1 cellular context compared by ENCODE assay signal in genomic region chr11:63671322-63672155, GRCh38.
A peak's percentile ranks its signal among the peaks of the same experiment; 100 is the strongest.
TF ChIP-seq lines count a peak whose summit lies in the region.

Gene ATL3, minus strand, starts transcription at chr11:63671376. Its CDS starts 41 bp downstream, at chr11:63671335.

TF ChIP-seq in GM12878, 131 proteins besides CTCF, POLR2A, EP300 and RAD21 (continued from another document and continues in another):
- TF ChIP-seq ZBTB40 (IDR thresholded peaks at IDR 0.05; ENCODE audit: borderline replicate concordance) (no peak), GATAD2B (conservative IDR thresholded peaks at IDR 0.05; ENCODE audit: low read depth) (peak; percentile 30; the same call in 1 of the 2 replicates), ZNF24 (IDR thresholded peaks at IDR 0.05) (no peak), MAX (IDR thresholded peaks at IDR 0.05; ENCODE audit: low read depth, low read length) (peak; percentile 99), ZNF622 (IDR thresholded peaks at IDR 0.05) (no peak), HDAC2 (IDR thresholded peaks at IDR 0.05) (no peak), MEF2B (IDR thresholded peaks at IDR 0.05; ENCODE audit: partially characterized antibody, poor library complexity, severe bottlenecking) (peak; percentile 81), MTA2 (IDR thresholded peaks at IDR 0.05; ENCODE audit: low read depth) (no peak), STAT1 (conservative IDR thresholded peaks at IDR 0.05) (peak; percentile 85; the same call in 1 of the 2 replicates), YY1 (IDR thresholded peaks at IDR 0.05; ENCODE audit: low read depth, low read length) (no peak; the same call in none of the 2 replicates), USF1 (IDR thresholded peaks at IDR 0.05; ENCODE audit: borderline replicate concordance, extremely low read length, insufficient read depth, low read depth, low read length) (no peak), RFX5 (IDR thresholded peaks at IDR 0.05; ENCODE audit: low read depth, low read length) (no peak), USF2 (IDR thresholded peaks at IDR 0.05; ENCODE audit: borderline replicate concordance, low read depth, low read length) (no peak), SMC3 (IDR thresholded peaks at IDR 0.05; ENCODE audit: borderline replicate concordance, low read length) (no peak), GABPA (IDR thresholded peaks at IDR 0.05; ENCODE audit: low read depth) (no peak), FOS (IDR thresholded peaks at IDR 0.05; ENCODE audit: borderline replicate concordance, extremely low read depth, insufficient read length) (no peak), IRF5 (IDR thresholded peaks at IDR 0.05; ENCODE audit: borderline replicate concordance) (no peak), CHD1 (IDR thresholded peaks at IDR 0.05; ENCODE audit: low read depth, low read length) (no peak), BHLHE40 (IDR thresholded peaks at IDR 0.05; ENCODE audit: borderline replicate concordance in 1 of 2, low read depth in 2 of 2, low read length in 1 of 2) (peak; percentile 64 to 89; a peak in 2 of 4 replicates), TARDBP (IDR thresholded peaks at IDR 0.05; ENCODE audit: borderline replicate concordance) (0 out of 2 replicates have a peak, but pooled peaks have one; percentile 63), BCL3 (IDR thresholded peaks at IDR 0.05; ENCODE audit: borderline replicate concordance, insufficient read depth, low read depth, low read length, poor library complexity, severe bottlenecking) (peak; percentile 14), CBFB (IDR thresholded peaks at IDR 0.05; ENCODE audit: low read depth) (peak; percentile 14; the same call in 1 of the 2 replicates), BMI1 (IDR thresholded peaks at IDR 0.05; ENCODE audit: borderline replicate concordance) (no peak), DPF2 (IDR thresholded peaks at IDR 0.05) (peak; percentile 29; the same call in 1 of the 2 replicates), CREB1 (IDR thresholded peaks at IDR 0.05; ENCODE audit: low read depth) (peak; percentile 73), EED (IDR thresholded peaks at IDR 0.05; ENCODE audit: low read depth) (no peak), IKZF2 (IDR thresholded peaks at IDR 0.05) (peak; percentile 3 to 20; a peak in 2 of 4 replicates), MEF2A (IDR thresholded peaks at IDR 0.05; ENCODE audit: insufficient read depth, low read depth, low read length) (no peak), STAT3 (IDR thresholded peaks at IDR 0.05; ENCODE audit: low read depth, low read length) (no peak), ELK1 (IDR thresholded peaks at IDR 0.05; ENCODE audit: low read depth, low read length) (no peak), TCF7 (IDR thresholded peaks at IDR 0.05; ENCODE audit: borderline replicate concordance) (no peak), RCOR1 (conservative IDR thresholded peaks at IDR 0.05; ENCODE audit: low read depth, low read length) (no peak), SIN3A (IDR thresholded peaks at IDR 0.05; ENCODE audit: low read depth, low read length) (peak; percentile 58; the same call in 1 of the 2 replicates), NR2F1 (conservative IDR thresholded peaks at IDR 0.05) (no peak), MXI1 (IDR thresholded peaks at IDR 0.05; ENCODE audit: low read depth, low read length) (peak; percentile 83), CUX1 (IDR thresholded peaks at IDR 0.05; ENCODE audit: insufficient replicate concordance, low read depth, low read length) (no peak), RB1 (IDR thresholded peaks at IDR 0.05; ENCODE audit: borderline replicate concordance) (peak; percentile 98), SMARCA5 (IDR thresholded peaks at IDR 0.05) (0 out of 2 replicates have a peak, but pooled peaks have one; percentile 15), IRF3 (IDR thresholded peaks at IDR 0.05) (0 out of 2 replicates have a peak, but pooled peaks have one; percentile 42), SIX5 (IDR thresholded peaks at IDR 0.05; ENCODE audit: low read depth, low read length, severe bottlenecking) (peak; percentile 88), POU2F2 (IDR thresholded peaks at IDR 0.05; ENCODE audit: borderline replicate concordance, low read depth, low read length) (peak; percentile 60; the same call in 1 of the 3 replicates), EGR1 (IDR thresholded peaks at IDR 0.05; ENCODE audit: borderline replicate concordance in 1 of 2, low read depth in 2 of 2, low read length in 2 of 2) (no peak), ATF3 (IDR thresholded peaks at IDR 0.05; ENCODE audit: borderline replicate concordance, extremely low read depth, low read depth, low read length) (no peak), CEBPB (IDR thresholded peaks at IDR 0.05; ENCODE audit: borderline replicate concordance in 1 of 2, low read depth in 2 of 2, low read length in 2 of 2) (no peak; a peak in 1 of 4 replicates), IKZF1 (conservative IDR thresholded peaks at IDR 0.05) (peak; percentile 99), NFYA (IDR thresholded peaks at IDR 0.05; ENCODE audit: borderline replicate concordance, low read depth, low read length) (no peak), E2F4 (IDR thresholded peaks at IDR 0.05; ENCODE audit: low read depth, low read length) (peak; percentile 76; the same call in 1 of the 2 replicates)
